In the genomic region with DNA sequence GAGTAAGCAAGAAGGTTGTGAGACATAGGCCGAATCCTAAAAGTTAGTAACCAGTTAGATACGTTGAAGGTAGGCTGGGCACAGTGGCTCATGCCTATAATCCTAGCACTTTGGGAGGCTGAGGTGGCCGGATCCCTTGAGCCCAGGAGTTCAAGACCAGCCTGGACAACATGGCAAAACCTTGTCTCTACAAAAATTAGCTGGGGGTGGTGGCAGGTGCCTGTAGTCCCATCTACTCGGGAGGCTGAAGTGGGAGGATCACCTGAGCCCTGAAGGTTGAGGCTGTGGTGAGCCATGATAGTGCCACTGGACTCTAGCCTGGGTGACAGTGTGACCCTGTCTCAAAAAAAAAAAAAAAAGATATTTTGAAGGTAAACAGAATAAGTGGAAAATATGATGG, we compare ENCODE assay signal across 18 cellular contexts.
"Had no signal": no experiment of that assay in that cellular context is flagged by ENCODE, and none has a peak within 500 bp of the region (broad histone marks: within the 10 kb centered on the region; RNA-seq: fewer than 3 reads in every experiment).

No MANE protein-coding gene starts in this region.

- H3K4me2 ChIP-seq: smooth muscle cell had no signal

- H3K27me3 Mint-ChIP-seq: effector memory CD8-positive, alpha-beta T cell; naive B cell; type B pancreatic cell had no signal

- H3K4me3 ChIP-seq: esophagus squamous epithelium, gastroesophageal sphincter, lung, smooth muscle cell, suprapubic skin, thyroid gland had no signal

- H3K36me3 ChIP-seq: esophagus squamous epithelium, gastroesophageal sphincter, suprapubic skin, thyroid gland had no signal

- H3K36me3 Mint-ChIP-seq: immature natural killer cell, naive B cell had no signal

- H3K27me3 ChIP-seq: esophagus squamous epithelium, gastroesophageal sphincter, suprapubic skin, thyroid gland had no signal

- H3K9me3 Mint-ChIP-seq: effector memory CD8-positive, alpha-beta T cell; immature natural killer cell; naive B cell; type B pancreatic cell had no signal

- H3K9me3 ChIP-seq: esophagus squamous epithelium, gastroesophageal sphincter, suprapubic skin, thyroid gland had no signal

- H3K27ac ChIP-seq: suprapubic skin, thyroid gland had no signal

- DNase-seq: effector memory CD8-positive, alpha-beta T cell; esophagus squamous epithelium; foreskin fibroblast; immature natural killer cell; left colon; left ventricle myocardium superior; mesenchymal stem cell; naive B cell; posterior cingulate gyrus; right cardiac atrium; stimulated activated CD4-positive, alpha-beta T cell treated with anti-CD3 and anti-CD28 coated beads, Interleukin-2, amount 100 ng/mL, for 48 hours; stimulated activated naive CD4-positive, alpha-beta T cell treated with Interleukin-2 at 50 U/mL for 16 hours; thyroid gland had no signal

- ATAC-seq: effector memory CD8-positive, alpha-beta T cell; gastroesophageal sphincter; left colon; left ventricle myocardium superior; right cardiac atrium had no signal
